In genomic region chr17:48231995-48232729, GRCh38 we compare ENCODE assay signal across 16 cellular contexts.
"Had no signal": no experiment of that assay in that cellular context is flagged by ENCODE, and none has a peak within 500 bp of the region (broad histone marks: within the 10 kb centered on the region; RNA-seq: fewer than 3 reads in every experiment).

No MANE protein-coding gene starts in this region.

- H3K36me3 ChIP-seq: pancreas, stomach, thoracic aorta had no signal

- FAIRE-seq: kidney, pancreas had no signal

- ATAC-seq: activated CD8-positive, alpha-beta memory T cell treated with anti-CD3 and anti-CD28 coated beads, Interleukin-2, amount 10 ng/mL, durations not matched to agents 7 days and 5 days; effector memory CD8-positive, alpha-beta T cell; left ventricle myocardium superior; pancreas had no signal

- DNase-seq: activated CD4-positive, alpha-beta T cell treated with anti-CD3 and anti-CD28 coated beads, Interleukin-2, amount 50 U/mL, for 4 hours; activated CD8-positive, alpha-beta memory T cell treated with anti-CD3 and anti-CD28 coated beads, Interleukin-2, amount 10 ng/mL, durations not matched to agents 7 days and 5 days; activated effector memory CD4-positive, alpha-beta T cell treated with Interleukin-2 at 50 U/mL for 16 hours; activated T-cell treated with anti-CD3 and anti-CD28 coated beads, Interleukin-2, amount 50 U/mL, for 24 hours; amygdala; effector memory CD8-positive, alpha-beta T cell; kidney; left ventricle myocardium superior; pancreas; retina; stimulated activated CD4-positive, alpha-beta T cell treated with anti-CD3 and anti-CD28 coated beads, Interleukin-4, amount 100 ng/mL, for 4 hours; stomach had no signal

- H3K27ac ChIP-seq: epithelial cell of prostate, hepatocyte, pancreas, skin epidermis, stomach, thoracic aorta had no signal

- H3K4me3 ChIP-seq: hepatocyte, pancreas, skin epidermis, stomach, thoracic aorta had no signal

- H3K4me1 ChIP-seq: pancreas, stomach had no signal

- H3K9me3 ChIP-seq: pancreas, stomach, thoracic aorta had no signal
